ENCODE assay signal across 8 cellular contexts in genomic region chrX:115561605-115562491, GRCh38. TPM values are rescaled to one million over a fixed set of nuclear protein-coding genes. Genes with fewer than 3 reads are reported as not detected.
DNase-seq lines count a peak whose midpoint lies in the region; ATAC-seq and TF ChIP-seq lines count a peak whose summit lies in the region.

No MANE protein-coding gene starts in this region.

- H3K4me3 ChIP-seq in AG09309 (ENCODE audit: control insufficient read depth, low read depth, low read length): peak overlapping the region; percentile 62
- peak overlapping the region; percentile 60 for H3K4me3 ChIP-seq in WERI-Rb-1 (ENCODE audit: low read depth, low read length)
- peak overlapping the region; percentile 66 for H3K4me3 ChIP-seq in fibroblast of villous mesenchyme (ENCODE audit: low read depth, low read length)
- H3K4me3 ChIP-seq in effector memory CD4-positive, alpha-beta T cell (ENCODE audit: insufficient read depth, low read depth, low read length, poor library complexity, severe bottlenecking): no peak overlapping the region

- H3K9me3 ChIP-seq in WERI-Rb-1 (ENCODE audit: severe bottlenecking): no peaks in the 10 kb centered on the region
- H3K9me3 ChIP-seq in effector memory CD4-positive, alpha-beta T cell (ENCODE audit: control insufficient read depth, low read length): no peaks in the 10 kb centered on the region

- DNase-seq in AG09309 (ENCODE audit: low read depth) (no peak), LHCN-M2 (ENCODE audit: low read depth) (peak; percentile 50), WERI-Rb-1 (peak; percentile 77), fibroblast of villous mesenchyme (ENCODE audit: low read depth) (peak; percentile 49), nephron progenitor cell (peak; percentile 70)
- DNase-seq in effector memory CD4-positive, alpha-beta T cell: no peak

- H3K27ac Mint-ChIP-seq in nephron progenitor cell: peak overlapping the region; percentile 99

- H3K27ac ChIP-seq in WERI-Rb-1: peak overlapping the region; percentile 63
- H3K27ac ChIP-seq in effector memory CD4-positive, alpha-beta T cell (ENCODE audit: insufficient read depth, low read length, poor library complexity, severe bottlenecking): no peak overlapping the region

- H3K36me3 Mint-ChIP-seq in nephron progenitor cell (ENCODE audit: low read depth): peaks cover 18% of the 10 kb centered on the region

- H3K4me1 ChIP-seq in effector memory CD4-positive, alpha-beta T cell (ENCODE audit: control insufficient read depth, insufficient read depth, low read length, poor library complexity, severe bottlenecking): no peaks in the 10 kb centered on the region

- ATAC-seq in GM19023 (IDR thresholded peaks at IDR 0.05; ENCODE audit: unreplicated experiment) (peak; percentile 22), HG03097 (IDR thresholded peaks at IDR 0.05; ENCODE audit: low FRiP score, unreplicated experiment) (no peak)

- TF ChIP-seq CTCF in AG09309 (IDR thresholded peaks at IDR 0.05; ENCODE audit: control insufficient read depth, insufficient read depth, low read depth, low read length, missing control alignments): no peak
- TF ChIP-seq CTCF in WERI-Rb-1 (IDR thresholded peaks at IDR 0.05; ENCODE audit: low read depth, low read length): 0 out of 2 replicates have a peak, but pooled peaks have one; percentile 8
- no peak for TF ChIP-seq CTCF in fibroblast of villous mesenchyme (IDR thresholded peaks at IDR 0.05; ENCODE audit: insufficient read depth, low read depth, low read length)
- no peak for TF ChIP-seq CTCF in nephron progenitor cell (IDR thresholded peaks at IDR 0.05)

- peaks cover 45% of the 10 kb centered on the region for H3K27me3 ChIP-seq in WERI-Rb-1 (ENCODE audit: insufficient read depth, low read depth, severe bottlenecking)
- no peaks in the 10 kb centered on the region for H3K27me3 ChIP-seq in effector memory CD4-positive, alpha-beta T cell (replicated peaks; ENCODE audit: control insufficient read depth, insufficient read depth, low read length, poor library complexity, severe bottlenecking)

- peaks cover 1% of the 10 kb centered on the region for H3K9me3 Mint-ChIP-seq in nephron progenitor cell

- no peaks in the 10 kb centered on the region for H3K27me3 Mint-ChIP-seq in nephron progenitor cell (ENCODE audit: low read depth, poor library complexity)

- H3K4me1 Mint-ChIP-seq in nephron progenitor cell: peaks cover 29% of the 10 kb centered on the region

- no peaks in the 10 kb centered on the region for H3K36me3 ChIP-seq in WERI-Rb-1
- no peaks in the 10 kb centered on the region for H3K36me3 ChIP-seq in effector memory CD4-positive, alpha-beta T cell (ENCODE audit: control insufficient read depth, insufficient read depth, low read length)

- H3K4me3 Mint-ChIP-seq in nephron progenitor cell: peak overlapping the region; percentile 96

RNA-seq across cellular contexts. Expression of gene PLS3, which starts 0.9 kb away (rescaled TPM):
- total RNA-seq in LHCN-M2 (2014; rRNA removed) (108 and 124 TPM in 2 replicates), fibroblast of villous mesenchyme (271 and 323 TPM in 2 replicates)
- polyA plus RNA-seq in LHCN-M2 (2012): 61.9 TPM

Comparison
In these comparisons a context has a peak if more than half of its experiments do, and no peak if none do; other contexts are left out.
1. DNase-seq: peak in LHCN-M2 (single experiment), WERI-Rb-1 (single experiment), fibroblast of villous mesenchyme (single experiment) and nephron progenitor cell (single experiment); none in AG09309 (single experiment) and effector memory CD4-positive, alpha-beta T cell (0 of 3).